In genomic region chr2:218781691-218782528, GRCh38 we compare ENCODE assay signal across 1 cellular context.
TF ChIP-seq lines count a peak whose summit lies in the region.

CYP27A1 (plus strand) TSS chr2:218782147; CDS start chr2:218782183, 36 bp downstream.

TF ChIP-seq in HepG2, 621 proteins besides CTCF, POLR2A, EP300 and RAD21 (continued from another document and continues in another):
- TF ChIP-seq AKNA (CRISPR knock-in tag; IDR thresholded peaks at IDR 0.05; ENCODE audit: borderline replicate concordance) (no peak; the same call in 1 of the 2 replicates), STAT6 (CRISPR knock-in tag; IDR thresholded peaks at IDR 0.05; ENCODE audit: borderline replicate concordance) (peak; percentile 90; the same call in 1 of the 2 replicates), SP2 (CRISPR knock-in tag; IDR thresholded peaks at IDR 0.05) (no peak; the same call in 1 of the 2 replicates), YY1 (IDR thresholded peaks at IDR 0.05; ENCODE audit: insufficient read depth, insufficient replicate concordance, low read depth, low read length) (peak; percentile 81), ZSCAN20 (CRISPR knock-in tag; IDR thresholded peaks at IDR 0.05; ENCODE audit: borderline replicate concordance) (peak; percentile 94), ZNF639 (CRISPR knock-in tag; conservative IDR thresholded peaks at IDR 0.05) (peak; percentile 69), ZNF530 (CRISPR knock-in tag; IDR thresholded peaks at IDR 0.05; ENCODE audit: low read depth) (no peak), ZFP41 (CRISPR knock-in tag; IDR thresholded peaks at IDR 0.05; ENCODE audit: borderline replicate concordance) (peak; percentile 80), ZNF441 (CRISPR knock-in tag; IDR thresholded peaks at IDR 0.05; ENCODE audit: borderline replicate concordance) (peak; percentile 39), RXRA (CRISPR knock-in tag; IDR thresholded peaks at IDR 0.05) (peak; percentile 95), ZSCAN31 (CRISPR knock-in tag; IDR thresholded peaks at IDR 0.05; ENCODE audit: low read depth) (peak; percentile 92; the same call in 1 of the 2 replicates), MTF1 (CRISPR knock-in tag; IDR thresholded peaks at IDR 0.05) (0 out of 2 replicates have a peak, but pooled peaks have one; percentile 39), ZNF691 (CRISPR knock-in tag; IDR thresholded peaks at IDR 0.05; ENCODE audit: borderline replicate concordance, low read depth) (peak; percentile 95), ZNF24 (IDR thresholded peaks at IDR 0.05) (peak; percentile 12; the same call in 1 of the 2 replicates), JUNB (CRISPR knock-in tag; IDR thresholded peaks at IDR 0.05; ENCODE audit: borderline replicate concordance) (no peak), ZBTB46 (CRISPR knock-in tag; IDR thresholded peaks at IDR 0.05; ENCODE audit: borderline replicate concordance) (peak; percentile 97), SNAPC2 (CRISPR knock-in tag; IDR thresholded peaks at IDR 0.05) (0 out of 2 replicates have a peak, but pooled peaks have one; percentile 50), NFKBIZ (CRISPR knock-in tag; IDR thresholded peaks at IDR 0.05) (no peak; the same call in 1 of the 2 replicates), U2AF1 (optimal IDR thresholded peaks at IDR 0.05; ENCODE audit: low read depth, low read length) (no peak), FLYWCH1 (CRISPR knock-in tag; IDR thresholded peaks at IDR 0.05) (peak; percentile 84), ZNF354B (CRISPR knock-in tag; IDR thresholded peaks at IDR 0.05) (peak; percentile 69; the same call in 1 of the 2 replicates), NCOR1 (IDR thresholded peaks at IDR 0.05; ENCODE audit: borderline replicate concordance, low read length) (peak; percentile 90), ZNF33A (CRISPR knock-in tag; IDR thresholded peaks at IDR 0.05; ENCODE audit: borderline replicate concordance) (peak; percentile 94; the same call in 1 of the 2 replicates), ZNF770 (CRISPR knock-in tag; IDR thresholded peaks at IDR 0.05) (peak; percentile 59; the same call in 1 of the 2 replicates), LRRFIP1 (CRISPR knock-in tag; conservative IDR thresholded peaks at IDR 0.05) (0 out of 2 replicates have a peak, but pooled peaks have one; percentile 67), PHF8 (CRISPR knock-in tag; IDR thresholded peaks at IDR 0.05) (peak; percentile 85), ZMYM2 (CRISPR knock-in tag; IDR thresholded peaks at IDR 0.05) (peak; percentile 78), GATAD2A (CRISPR knock-in tag; IDR thresholded peaks at IDR 0.05) (no peak), FOXJ3 (CRISPR knock-in tag; IDR thresholded peaks at IDR 0.05; ENCODE audit: borderline replicate concordance) (peak; percentile 58), REXO4 (CRISPR knock-in tag; IDR thresholded peaks at IDR 0.05; ENCODE audit: borderline replicate concordance) (no peak), MXI1 (IDR thresholded peaks at IDR 0.05; ENCODE audit: borderline replicate concordance, low read depth, low read length) (peak; percentile 63; the same call in 1 of the 3 replicates), FOXK1 (CRISPR knock-in tag; IDR thresholded peaks at IDR 0.05; ENCODE audit: borderline replicate concordance, low read depth) (peak; percentile 64; the same call in 1 of the 2 replicates), DNMT1 (CRISPR knock-in tag; IDR thresholded peaks at IDR 0.05) (no peak; the same call in 1 of the 2 replicates), ZBTB43 (CRISPR knock-in tag; conservative IDR thresholded peaks at IDR 0.05) (peak; percentile 79), ZNF775 (CRISPR knock-in tag; IDR thresholded peaks at IDR 0.05; ENCODE audit: borderline replicate concordance) (peak; percentile 65), ATF5 (CRISPR knock-in tag; IDR thresholded peaks at IDR 0.05; ENCODE audit: low read depth) (peak; percentile 84), MEIS1 (CRISPR knock-in tag; IDR thresholded peaks at IDR 0.05; ENCODE audit: borderline replicate concordance) (peak; percentile 97), THAP11 (CRISPR knock-in tag; IDR thresholded peaks at IDR 0.05) (peak; percentile 71), GRHL1 (CRISPR knock-in tag; conservative IDR thresholded peaks at IDR 0.05) (no peak)
